ENCODE assay signal across 9 cellular contexts in the genomic region with DNA sequence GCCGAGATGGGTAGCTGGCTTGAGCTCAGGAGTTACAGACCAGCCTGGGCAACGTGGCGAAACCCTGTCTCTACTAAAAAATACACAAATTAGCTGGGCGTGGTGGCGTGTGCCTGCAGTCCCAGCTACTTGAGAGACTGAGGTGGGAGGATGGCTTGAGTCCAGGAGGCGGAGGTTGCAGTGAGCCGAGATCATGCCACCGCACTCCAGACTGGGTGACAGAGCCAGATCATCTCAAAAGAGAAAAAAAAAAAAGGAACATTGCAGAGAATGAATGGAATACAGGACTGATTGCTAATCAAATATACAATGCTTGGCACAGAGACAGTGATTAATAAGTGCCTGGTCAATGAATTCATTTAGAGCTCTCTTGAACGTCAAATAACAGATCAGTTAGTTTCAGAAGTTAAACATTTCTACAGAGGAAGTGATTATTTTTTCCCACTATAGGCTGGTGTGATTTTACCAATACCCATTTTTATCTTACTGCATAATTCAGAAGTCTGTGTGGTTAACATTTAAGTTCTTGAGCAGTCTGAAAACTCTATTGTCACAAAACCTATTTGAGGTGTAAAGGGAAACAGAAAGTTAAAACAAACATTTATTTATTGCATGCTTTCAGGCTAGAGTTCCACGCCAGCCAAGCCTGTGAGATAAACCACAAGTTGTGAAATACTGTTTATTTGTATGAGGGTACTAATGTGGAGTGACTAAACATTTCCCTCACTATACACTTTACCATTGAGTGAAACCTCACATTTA. TPM values are rescaled to one million over a fixed set of nuclear protein-coding genes. Genes with fewer than 3 reads are reported as not detected.
DNase-seq lines count a peak whose midpoint lies in the region; ATAC-seq and TF ChIP-seq lines count a peak whose summit lies in the region.
"Had no signal": no experiment of that assay in that cellular context is flagged by ENCODE, and none has a peak within 500 bp of the region (broad histone marks: within the 10 kb centered on the region; RNA-seq: fewer than 3 reads in every experiment).

No MANE protein-coding gene starts in this region.

- H3K27me3 ChIP-seq in PC-9 (ENCODE audit: insufficient read depth, low read depth) (no peaks in the 10 kb centered on the region), liver (ENCODE audit: control insufficient read depth in 4 of 4, insufficient read depth in 4 of 4, low read length in 3 of 4) (no peaks in the 10 kb centered on the region)

- H3K27ac ChIP-seq in PC-9 (peak overlapping the region; percentile 68), liver (ENCODE audit: low read depth in 1 of 2, low read length in 2 of 2) (peak overlapping the region; percentile 75 to 83)

- H2AFZ ChIP-seq in PC-9: peak overlapping the region; percentile 69

- WGBS in liver: 19% methylated on average over 10 of the region's 10 CpGs

- H3K9me3 ChIP-seq in PC-9 (ENCODE audit: insufficient read depth, low read depth) (no peaks in the 10 kb centered on the region; the same call in 1 of the 2 replicates), liver (ENCODE audit: control insufficient read depth in 4 of 4, low read length in 3 of 4) (no peaks in the 10 kb centered on the region)

- BruUV-seq in PC-9 (replicated peaks; lab: Mats Ljungman, UMichigan): no TSS peak

- peak in 1 of 2 donors; percentile 30 for TF ChIP-seq RAD21 in liver (IDR thresholded peaks at IDR 0.05)

- peak overlapping the region; percentile 42 to 45 for H3K9ac ChIP-seq in liver (ENCODE audit: low read depth in 1 of 2, low read length in 2 of 2)

- no peak for TF ChIP-seq CTCF in PC-9 (conservative IDR thresholded peaks at IDR 0.05)
- no peak for TF ChIP-seq CTCF in liver (IDR thresholded peaks at IDR 0.05; ENCODE audit: low read depth, low read length, missing input control)
- TF ChIP-seq CTCF in mesothelial cell of epicardium (IDR thresholded peaks at IDR 0.05; ENCODE audit: unreplicated experiment): no peak

- H3K4me2 ChIP-seq in PC-9: peak overlapping the region; percentile 76

- H3K4me1 ChIP-seq in PC-9 (replicated peaks; ENCODE audit: insufficient read depth): peaks cover 45% of the 10 kb centered on the region
- peaks cover 0 to 13% (median 4%) of the 10 kb centered on the region in 4 donors for H3K4me1 ChIP-seq in liver (ENCODE audit: control insufficient read depth in 4 of 4, insufficient read depth in 4 of 4, low read length in 3 of 4)

- POLR2A ChIA-PET in PC-9 (lab: Charles Lee; ENCODE audit: unreplicated experiment): interaction anchor here (0.6 kb wide), 1 partner anchor 1407 kb away, joined by 9 read pairs; no protein-coding TSS in a partner anchor

- peaks cover 56% of the 10 kb centered on the region for H3K27me3 Mint-ChIP-seq in activated T-cell treated with anti-CD3 and anti-CD28 coated beads, Interleukin-2, amount 50 U/mL, for 72 hours (ENCODE audit: low read depth)
- no peaks in the 10 kb centered on the region for H3K27me3 Mint-ChIP-seq in mesothelial cell of epicardium (ENCODE audit: low read depth)

- H3K4me3 ChIP-seq in PC-9 (peak overlapping the region; percentile 44), liver (ENCODE audit: low read depth in 1 of 3, low read length in 3 of 3) (peak overlapping the region; percentile 34 to 55 (median 34))

- peak overlapping the region; percentile 40 for H3K27ac Mint-ChIP-seq in activated T-cell treated with anti-CD3 and anti-CD28 coated beads, Interleukin-2, amount 50 U/mL, for 72 hours
- no peak overlapping the region for H3K27ac Mint-ChIP-seq in mesothelial cell of epicardium

- H3K36me3 Mint-ChIP-seq in activated T-cell treated with anti-CD3 and anti-CD28 coated beads, Interleukin-2, amount 50 U/mL, for 72 hours (ENCODE audit: insufficient read depth in 2 of 2): no peaks in the 10 kb centered on the region
- H3K36me3 Mint-ChIP-seq in mesothelial cell of epicardium: no peaks in the 10 kb centered on the region

- H3F3A ChIP-seq in PC-9 (ENCODE audit: insufficient read depth, low read depth): peaks cover 31% of the 10 kb centered on the region

- no peaks in the 10 kb centered on the region for H3K9me2 ChIP-seq in PC-9 (ENCODE audit: insufficient read depth)

- no peaks in the 10 kb centered on the region for H3K79me2 ChIP-seq in PC-9 (ENCODE audit: low read depth)

- H3K9me3 Mint-ChIP-seq in activated T-cell treated with anti-CD3 and anti-CD28 coated beads, Interleukin-2, amount 50 U/mL, for 72 hours: no peaks in the 10 kb centered on the region
- no peaks in the 10 kb centered on the region for H3K9me3 Mint-ChIP-seq in mesothelial cell of epicardium
- H3K9me3 Mint-ChIP-seq: activated T-cell treated with anti-CD3 and anti-CD28 coated beads, Interleukin-2, amount 50 U/mL, for 4 hours had no signal

- CTCF ChIA-PET in PC-9 (lab: Charles Lee): interaction anchor here (0.6 to 0.7 kb wide), 2 partner anchors 117 to 148 kb away, joined by 8 to 13 read pairs; no protein-coding TSS in a partner anchor

- peak overlapping the region in 1 of 2 donors; percentile 33 for H3K4me3 Mint-ChIP-seq in activated T-cell treated with anti-CD3 and anti-CD28 coated beads, Interleukin-2, amount 50 U/mL, for 72 hours
- H3K4me3 Mint-ChIP-seq in mesothelial cell of epicardium: no peak overlapping the region
- H3K4me3 Mint-ChIP-seq: activated T-cell treated with anti-CD3 and anti-CD28 coated beads, Interleukin-2, amount 50 U/mL, for 4 hours had no signal

- intact Hi-C loops in PC-9 (cut with micrococcal nuclease; ENCODE audit: unreplicated experiment): no loop called here

- H4K20me1 ChIP-seq in PC-9 (ENCODE audit: insufficient read depth): no peaks in the 10 kb centered on the region

- peak; percentile 71 to 73 for ATAC-seq in activated T-cell treated with anti-CD3 and anti-CD28 coated beads, Interleukin-2, amount 50 U/mL, for 72 hours (replicated peaks in 1 of 2)
- peak; percentile 87 for ATAC-seq in HG02884 (IDR thresholded peaks at IDR 0.05; ENCODE audit: unreplicated experiment)

- no peaks in the 10 kb centered on the region for H3K36me3 ChIP-seq in PC-9 (ENCODE audit: low read depth)
- no peaks in the 10 kb centered on the region for H3K36me3 ChIP-seq in liver (ENCODE audit: control insufficient read depth in 4 of 4, insufficient read depth in 3 of 4, low read depth in 1 of 4, low read length in 3 of 4)

- no peak for DNase-seq in activated T-cell treated with anti-CD3 and anti-CD28 coated beads, Interleukin-2, amount 50 U/mL, for 72 hours
- no peak for DNase-seq in activated T-cell treated with anti-CD3 and anti-CD28 coated beads for 4 hours
- DNase-seq in PC-9: peak; percentile 29 to 82
- DNase-seq in mesothelial cell of epicardium (ENCODE audit: low spot score in 2 of 2, unreplicated experiment in 2 of 2): no peak
- no peak for DNase-seq in stimulated activated CD4-positive, alpha-beta T cell treated with anti-CD3 and anti-CD28 coated beads, Interleukin-15, amount 100 ng/mL, for 24 hours
- DNase-seq in activated CD4-positive, alpha-beta T cell treated with anti-CD3 and anti-CD28 coated beads for 1 hour: no peak
- DNase-seq: activated T-cell treated with anti-CD3 and anti-CD28 coated beads, Interleukin-2, amount 50 U/mL, for 4 hours had no signal

- peaks cover 40% of the 10 kb centered on the region for H3K4me1 Mint-ChIP-seq in activated T-cell treated with anti-CD3 and anti-CD28 coated beads, Interleukin-2, amount 50 U/mL, for 72 hours (ENCODE audit: low read depth)
- H3K4me1 Mint-ChIP-seq in mesothelial cell of epicardium: peaks cover 3% of the 10 kb centered on the region

TF ChIP-seq in liver, 16 proteins besides CTCF, POLR2A, EP300 and RAD21 (continues in another document):
- TF ChIP-seq, protein P1, sequence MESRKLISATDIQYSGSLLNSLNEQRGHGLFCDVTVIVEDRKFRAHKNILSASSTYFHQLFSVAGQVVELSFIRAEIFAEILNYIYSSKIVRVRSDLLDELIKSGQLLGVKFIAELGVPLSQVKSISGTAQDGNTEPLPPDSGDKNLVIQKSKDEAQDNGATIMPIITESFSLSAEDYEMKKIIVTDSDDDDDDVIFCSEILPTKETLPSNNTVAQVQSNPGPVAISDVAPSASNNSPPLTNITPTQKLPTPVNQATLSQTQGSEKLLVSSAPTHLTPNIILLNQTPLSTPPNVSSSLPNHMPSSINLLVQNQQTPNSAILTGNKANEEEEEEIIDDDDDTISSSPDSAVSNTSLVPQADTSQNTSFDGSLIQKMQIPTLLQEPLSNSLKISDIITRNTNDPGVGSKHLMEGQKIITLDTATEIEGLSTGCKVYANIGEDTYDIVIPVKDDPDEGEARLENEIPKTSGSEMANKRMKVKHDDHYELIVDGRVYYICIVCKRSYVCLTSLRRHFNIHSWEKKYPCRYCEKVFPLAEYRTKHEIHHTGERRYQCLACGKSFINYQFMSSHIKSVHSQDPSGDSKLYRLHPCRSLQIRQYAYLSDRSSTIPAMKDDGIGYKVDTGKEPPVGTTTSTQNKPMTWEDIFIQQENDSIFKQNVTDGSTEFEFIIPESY (IDR thresholded peaks at IDR 0.05): peak; percentile 67
- peak in 1 of 2 donors; percentile 63 for TF ChIP-seq EGR1 (IDR thresholded peaks at IDR 0.05; ENCODE audit: low read depth in 2 of 2)
- TF ChIP-seq, protein P2, sequence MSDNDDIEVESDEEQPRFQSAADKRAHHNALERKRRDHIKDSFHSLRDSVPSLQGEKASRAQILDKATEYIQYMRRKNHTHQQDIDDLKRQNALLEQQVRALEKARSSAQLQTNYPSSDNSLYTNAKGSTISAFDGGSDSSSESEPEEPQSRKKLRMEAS (IDR thresholded peaks at IDR 0.05): peak; percentile 55
- peak; percentile 60 for TF ChIP-seq FOXA2 (IDR thresholded peaks at IDR 0.05)
- TF ChIP-seq NR2F2 (IDR thresholded peaks at IDR 0.05): no peak
- TF ChIP-seq HNF4A (conservative IDR thresholded peaks at IDR 0.05): peak; percentile 19 to 57
- TF ChIP-seq GABPA (IDR thresholded peaks at IDR 0.05 in 1 of 2, conservative IDR thresholded peaks at IDR 0.05 in 1 of 2): no peak
- TF ChIP-seq FOXA1 (IDR thresholded peaks at IDR 0.05): no peak
- peak; percentile 47 for TF ChIP-seq SP1 (IDR thresholded peaks at IDR 0.05)

RNA-seq across cellular contexts. Expression of a gene that starts 7.7 kb away (rescaled TPM):
- 10 to 100 TPM; 34.5 to 38.8 TPM for total RNA-seq in activated T-cell treated with anti-CD3 and anti-CD28 coated beads, Interleukin-2, amount 50 U/mL, for 72 hours
- total RNA-seq in PC-9 (2021) (15.7 and 19.5 TPM in 2 replicates), liver (10 to 100 TPM in 1 of 2 donors, 1 to 10 TPM in 1; 9.2 to 11.1 TPM), mesothelial cell of epicardium (20.5 to 21.1 TPM (median 21.0 TPM) in 3 replicates)
- 1 to 10 TPM; 2.3 to 3.8 TPM for polyA plus RNA-seq in liver

RNA-seq across cellular contexts. Expression of a gene that starts 48.0 kb away (rescaled TPM):
- 100 to 1,000 TPM; 125 to 128 TPM for total RNA-seq in activated T-cell treated with anti-CD3 and anti-CD28 coated beads, Interleukin-2, amount 50 U/mL, for 72 hours
- total RNA-seq in PC-9 (2021) (117 and 118 TPM in 2 replicates), liver (10 to 100 TPM; 10.1 to 33.9 TPM), mesothelial cell of epicardium (134 to 143 TPM (median 141 TPM) in 3 replicates)
- polyA plus RNA-seq in liver: 100 to 1,000 TPM in 1 of 2 donors, 10 to 100 TPM in 1; 54.9 to 149 TPM

RNA-seq across cellular contexts. Expression of a gene that starts 59.9 kb away (rescaled TPM):
- 10 to 100 TPM; 30.8 to 32.3 TPM for total RNA-seq in activated T-cell treated with anti-CD3 and anti-CD28 coated beads, Interleukin-2, amount 50 U/mL, for 72 hours
- 39.7 and 54.9 TPM in 2 replicates for total RNA-seq in PC-9 (2021)
- total RNA-seq in liver: 10 to 100 TPM; 13.1 to 15.6 TPM
- 10 to 100 TPM; 23.7 to 55.8 TPM for polyA plus RNA-seq in liver
- total RNA-seq in mesothelial cell of epicardium: 28.1 to 30.5 TPM (median 28.5 TPM) in 3 replicates

Comparison
In these comparisons a context has a peak if more than half of its experiments do, and no peak if none do; other contexts are left out.
1. DNase-seq: peak in PC-9 (2 of 2); none in activated T-cell treated with anti-CD3 and anti-CD28 coated beads, Interleukin-2, amount 50 U/mL, for 72 hours (0 of 2), activated T-cell treated with anti-CD3 and anti-CD28 coated beads for 4 hours (single experiment), mesothelial cell of epicardium (0 of 2), stimulated activated CD4-positive, alpha-beta T cell treated with anti-CD3 and anti-CD28 coated beads, Interleukin-15, amount 100 ng/mL, for 24 hours (single experiment) and activated CD4-positive, alpha-beta T cell treated with anti-CD3 and anti-CD28 coated beads for 1 hour (single experiment).